8 cellular contexts compared by ENCODE assay signal in genomic region chr22:41919357-41920224, GRCh38. TPM values are rescaled to one million over a fixed set of nuclear protein-coding genes. Genes with fewer than 3 reads are reported as not detected.
DNase-seq lines count a peak whose midpoint lies in the region; ATAC-seq and TF ChIP-seq lines count a peak whose summit lies in the region.

No MANE protein-coding gene starts in this region.

- peak in 3 of 5 donors; percentile 29 to 50 (median 36) for DNase-seq in CD4-positive, alpha-beta memory T cell
- DNase-seq in activated T-cell treated with anti-CD3 and anti-CD28 coated beads, Interleukin-2, amount 50 U/mL, for 24 hours = peak; percentile 69
- peak; percentile 17 to 83 (median 60) for DNase-seq in head of caudate nucleus
- DNase-seq in progenitor cell of endocrine pancreas (ENCODE audit: low spot score, unreplicated experiment) = peak; percentile 46
- DNase-seq in T1000 (lab: John Stamatoyannopoulos, UW) = no peak
- DNase-seq in GOT3 (lab: John Stamatoyannopoulos, UW) = no peak

- no peaks in the 10 kb centered on the region for H3K36me3 Mint-ChIP-seq in CD4-positive, alpha-beta memory T cell
- H3K36me3 Mint-ChIP-seq in activated T-cell treated with anti-CD3 and anti-CD28 coated beads, Interleukin-2, amount 50 U/mL, for 24 hours (ENCODE audit: low read depth) = peaks cover 1% of the 10 kb centered on the region
- H3K36me3 Mint-ChIP-seq in progenitor cell of endocrine pancreas (ENCODE audit: insufficient read depth) = no peaks in the 10 kb centered on the region

- H3K27ac ChIP-seq in CD4-positive, alpha-beta memory T cell (ENCODE audit: low read depth, low read length) = peak overlapping the region; percentile 29
- H3K27ac ChIP-seq in HUES48 (ENCODE audit: low read depth, low read length) = no peak overlapping the region

- no peaks in the 10 kb centered on the region for H3K27me3 ChIP-seq in CD4-positive, alpha-beta memory T cell (ENCODE audit: insufficient read depth, low read length)
- peaks cover 77% of the 10 kb centered on the region for H3K27me3 ChIP-seq in HUES48 (ENCODE audit: control insufficient read depth, insufficient read depth, low read length)

- ATAC-seq in GM19372 (IDR thresholded peaks at IDR 0.05; ENCODE audit: low read depth, unreplicated experiment) = peak; percentile 61

- H3K9ac ChIP-seq in HUES48 (ENCODE audit: low read depth, low read length) = no peak overlapping the region

- no peak for TF ChIP-seq CTCF in progenitor cell of endocrine pancreas (IDR thresholded peaks at IDR 0.05; ENCODE audit: unreplicated experiment)

- POLR2A ChIA-PET in CD4-positive, alpha-beta memory T cell (lab: Charles Lee; ENCODE audit: partially characterized antibody) = interaction anchor here (0.7 to 5.8 kb wide), 6 partner anchors 8 to 87 kb away, joined by 3 to 50 read pairs (median 6); partner anchors contain the start of gene SREBF2

- H3K9me3 Mint-ChIP-seq in CD4-positive, alpha-beta memory T cell = no peaks in the 10 kb centered on the region
- no peaks in the 10 kb centered on the region for H3K9me3 Mint-ChIP-seq in activated T-cell treated with anti-CD3 and anti-CD28 coated beads, Interleukin-2, amount 50 U/mL, for 24 hours
- no peaks in the 10 kb centered on the region for H3K9me3 Mint-ChIP-seq in progenitor cell of endocrine pancreas (ENCODE audit: low read depth)

- H3K4me1 Mint-ChIP-seq in CD4-positive, alpha-beta memory T cell = peaks cover 5 to 25% (median 17%) of the 10 kb centered on the region in 4 donors
- H3K4me1 Mint-ChIP-seq in activated T-cell treated with anti-CD3 and anti-CD28 coated beads, Interleukin-2, amount 50 U/mL, for 24 hours (ENCODE audit: low read depth) = peaks cover 27% of the 10 kb centered on the region
- no peaks in the 10 kb centered on the region for H3K4me1 Mint-ChIP-seq in progenitor cell of endocrine pancreas (ENCODE audit: low read depth)

- peak overlapping the region in 3 of 7 donors; percentile 29 to 53 (median 31) for H3K27ac Mint-ChIP-seq in CD4-positive, alpha-beta memory T cell
- H3K27ac Mint-ChIP-seq in activated T-cell treated with anti-CD3 and anti-CD28 coated beads, Interleukin-2, amount 50 U/mL, for 24 hours = peak overlapping the region; percentile 8
- H3K27ac Mint-ChIP-seq in progenitor cell of endocrine pancreas = no peak overlapping the region

- intact Hi-C loops in CD4-positive, alpha-beta memory T cell (cut with micrococcal nuclease) = no loop called here
- intact Hi-C loops in head of caudate nucleus (cut with DNase I) = no loop called here

- H3K4me3 Mint-ChIP-seq in CD4-positive, alpha-beta memory T cell = peak overlapping the region; percentile 67 to 83 (median 72)
- H3K4me3 Mint-ChIP-seq in activated T-cell treated with anti-CD3 and anti-CD28 coated beads, Interleukin-2, amount 50 U/mL, for 24 hours = peak overlapping the region; percentile 47
- H3K4me3 Mint-ChIP-seq in progenitor cell of endocrine pancreas (ENCODE audit: low read depth) = no peak overlapping the region

- no peaks in the 10 kb centered on the region for H3K36me3 ChIP-seq in CD4-positive, alpha-beta memory T cell (ENCODE audit: insufficient read depth, low read length)
- H3K36me3 ChIP-seq in HUES48 (ENCODE audit: control insufficient read depth, insufficient read depth, low read length) = no peaks in the 10 kb centered on the region

- H3K4me1 ChIP-seq in CD4-positive, alpha-beta memory T cell (ENCODE audit: insufficient read depth, low read length) = peaks cover 28% of the 10 kb centered on the region
- no peaks in the 10 kb centered on the region for H3K4me1 ChIP-seq in HUES48 (ENCODE audit: control insufficient read depth, insufficient read depth, low read length)

- CTCF ChIA-PET in CD4-positive, alpha-beta memory T cell (lab: Charles Lee; ENCODE audit: partially characterized antibody) = interaction anchor here (1.6 to 2.1 kb wide), 2 partner anchors 21 to 173 kb away, joined by 4 to 7 read pairs; no protein-coding TSS in a partner anchor

- H3K9me3 ChIP-seq in CD4-positive, alpha-beta memory T cell (ENCODE audit: control insufficient read depth in 1 of 2, low read length in 2 of 2) = no peaks in the 10 kb centered on the region
- H3K9me3 ChIP-seq in HUES48 (ENCODE audit: control insufficient read depth, insufficient read depth, low read length) = no peaks in the 10 kb centered on the region

- peak overlapping the region; percentile 22 to 34 for H3K4me3 ChIP-seq in CD4-positive, alpha-beta memory T cell (ENCODE audit: low read length in 2 of 2)
- H3K4me3 ChIP-seq in HUES48 (ENCODE audit: low read depth, low read length) = peak overlapping the region; percentile 69

- peaks cover 2 to 8% of the 10 kb centered on the region in 2 donors for H3K27me3 Mint-ChIP-seq in CD4-positive, alpha-beta memory T cell
- H3K27me3 Mint-ChIP-seq in activated T-cell treated with anti-CD3 and anti-CD28 coated beads, Interleukin-2, amount 50 U/mL, for 24 hours = peaks cover 22% of the 10 kb centered on the region
- H3K27me3 Mint-ChIP-seq in progenitor cell of endocrine pancreas = peaks cover 68% of the 10 kb centered on the region

RNA-seq across cellular contexts. Expression of gene SHISA8, which starts 4.7 kb away (rescaled TPM):
- not detected for total RNA-seq in CD4-positive, alpha-beta memory T cell
- polyA plus RNA-seq in CD4-positive, alpha-beta memory T cell = not detected
- not detected in 2 replicates for total RNA-seq in progenitor cell of endocrine pancreas

RNA-seq across cellular contexts. Expression of gene TNFRSF13C, which starts 7.0 kb away (rescaled TPM):
- total RNA-seq in CD4-positive, alpha-beta memory T cell = 10 to 100 TPM; 14.3 to 14.8 TPM
- 1 to 10 TPM in 1 of 2 donors, under 1 TPM in 1; 0.37 to 1.4 TPM for polyA plus RNA-seq in CD4-positive, alpha-beta memory T cell
- 1.3 and 1.6 TPM in 2 replicates for total RNA-seq in progenitor cell of endocrine pancreas

RNA-seq across cellular contexts. Expression of gene CENPM, which starts 27.4 kb away (rescaled TPM):
- total RNA-seq in CD4-positive, alpha-beta memory T cell = 10 to 100 TPM in 1 of 2 experiments, 1 to 10 TPM in 1; 7.6 to 12.0 TPM
- polyA plus RNA-seq in CD4-positive, alpha-beta memory T cell = 10 to 100 TPM; 14.1 to 19.2 TPM
- 16.4 and 16.9 TPM in 2 replicates for total RNA-seq in progenitor cell of endocrine pancreas

RNA-seq across cellular contexts. Expression of gene SEPTIN3, which starts 49.7 kb away (rescaled TPM):
- total RNA-seq in CD4-positive, alpha-beta memory T cell = under 1 TPM; 0.36 to 0.81 TPM
- not detected for polyA plus RNA-seq in CD4-positive, alpha-beta memory T cell
- 24.4 and 25.1 TPM in 2 replicates for total RNA-seq in progenitor cell of endocrine pancreas

Comparison
In these comparisons a context has a peak if more than half of its experiments do, and no peak if none do; other contexts are left out.
1. DNase-seq: peak in CD4-positive, alpha-beta memory T cell (3 of 5), activated T-cell treated with anti-CD3 and anti-CD28 coated beads, Interleukin-2, amount 50 U/mL, for 24 hours (single experiment), head of caudate nucleus (42 of 42) and progenitor cell of endocrine pancreas (single experiment); none in T1000 (single experiment) and GOT3 (single experiment).